8 cellular contexts compared by ENCODE assay signal in genomic region chr12:12788675-12789368, GRCh38. TPM values are rescaled to one million over a fixed set of nuclear protein-coding genes. Genes with fewer than 3 reads are reported as not detected.
DNase-seq lines count a peak whose midpoint lies in the region; ATAC-seq lines count a peak whose summit lies in the region.

No MANE protein-coding gene starts in this region.

- DNase-seq in AG08396 (ENCODE audit: low spot score) (peak; percentile 53), NCI-H526 (lab: John Stamatoyannopoulos, UW) (peak; percentile 57 to 85), lung microvascular endothelial cell (ENCODE audit: low read depth in 2 of 2) (peak; percentile 90 to 91)
- DNase-seq in activated CD4-positive, alpha-beta T cell treated with anti-CD3 and anti-CD28 coated beads, Interleukin-2, amount 50 U/mL, for 1 hour, result peak; percentile 55
- peak; percentile 26 to 28 for DNase-seq in stimulated activated CD8-positive, alpha-beta memory T cell treated with anti-CD3 and anti-CD28 coated beads, Interleukin-4, amount 100 ng/mL, for 4 hours (ENCODE audit: low read depth in 2 of 2, low spot score in 1 of 2)

- H3K27ac ChIP-seq in duodenal mucosa (ENCODE audit: low read depth, low read length), result no peak overlapping the region

- H3K9ac ChIP-seq in duodenal mucosa (ENCODE audit: low read depth in 1 of 2, low read length in 2 of 2), result peak overlapping the region; percentile 5 to 33

- H3K4me1 ChIP-seq in duodenal mucosa (ENCODE audit: control insufficient read depth in 1 of 2, insufficient read depth in 2 of 2, low read length in 2 of 2), result peaks cover 36 to 43% of the 10 kb centered on the region in 2 donors

- peak; percentile 56 for ATAC-seq in GM18858 (IDR thresholded peaks at IDR 0.05; ENCODE audit: unreplicated experiment)
- peak; percentile 62 for ATAC-seq in HG03175 (IDR thresholded peaks at IDR 0.05; ENCODE audit: unreplicated experiment)

- peak overlapping the region in 1 of 2 donors; percentile 52 for H3K4me3 ChIP-seq in duodenal mucosa (ENCODE audit: low read depth in 1 of 2, low read length in 2 of 2)

- no peaks in the 10 kb centered on the region for H3K9me3 ChIP-seq in duodenal mucosa (ENCODE audit: control insufficient read depth in 1 of 2, low read length in 2 of 2)

- H3K36me3 ChIP-seq in duodenal mucosa (ENCODE audit: control insufficient read depth in 1 of 2, insufficient read depth in 2 of 2, low read length in 2 of 2), result no peaks in the 10 kb centered on the region

- no peaks in the 10 kb centered on the region for H3K27me3 ChIP-seq in duodenal mucosa (ENCODE audit: control insufficient read depth in 1 of 2, insufficient read depth in 2 of 2, low read length in 2 of 2)

RNA-seq across cellular contexts. Expression of gene APOLD1, which starts 3.4 kb away (rescaled TPM):
- 26.8 and 31.9 TPM in 2 replicates for total RNA-seq in lung microvascular endothelial cell

RNA-seq across cellular contexts. Expression of gene DDX47, which starts 24.3 kb away (rescaled TPM):
- total RNA-seq in lung microvascular endothelial cell, result 36.6 and 42.3 TPM in 2 replicates

Comparison
In these comparisons a context has a peak if more than half of its experiments do, and no peak if none do; other contexts are left out.
1. DNase-seq: peak in every context shown above with its lines; median percentile 90 in lung microvascular endothelial cell; 71 in NCI-H526; 55 in activated CD4-positive, alpha-beta T cell treated with anti-CD3 and anti-CD28 coated beads, Interleukin-2, amount 50 U/mL, for 1 hour; 53 in AG08396; 27 in stimulated activated CD8-positive, alpha-beta memory T cell treated with anti-CD3 and anti-CD28 coated beads, Interleukin-4, amount 100 ng/mL, for 4 hours.